Comparison of ENCODE assay signal across 8 cellular contexts in the genomic region with DNA sequence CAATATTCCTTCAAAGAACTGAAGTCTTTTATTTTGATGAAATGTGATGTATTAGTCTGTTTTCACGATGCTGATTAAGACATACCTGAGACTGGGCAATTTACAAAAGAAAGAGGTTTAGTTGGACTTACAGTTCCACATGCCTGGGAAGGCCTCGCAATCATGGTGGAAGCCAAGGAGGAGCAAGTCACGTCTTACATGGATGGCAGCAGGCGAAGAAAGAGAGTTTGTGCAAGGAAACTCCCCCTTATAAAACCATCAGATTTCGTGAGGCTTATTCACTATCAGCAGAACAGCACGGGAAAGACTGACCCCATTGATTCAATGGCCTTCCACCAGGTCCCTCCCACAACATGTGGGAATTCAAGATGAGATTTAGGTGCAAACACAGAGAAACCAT.
"Had no signal": no experiment of that assay in that cellular context is flagged by ENCODE, and none has a peak within 500 bp of the region (broad histone marks: within the 10 kb centered on the region; RNA-seq: fewer than 3 reads in every experiment).

No MANE protein-coding gene starts in this region.

- DNase-seq: IMR-90, Karpas-422, KBM-7, KG1 had no signal

- H3K27ac ChIP-seq: HL-60, KMS-11 had no signal

- H3K9ac ChIP-seq: KMS-11 had no signal

- H3K4me2 ChIP-seq: KMS-11 had no signal

- ATAC-seq: HepG2 had no signal

- FAIRE-seq: HepG2, HTR-8/SVneo had no signal
